ENCODE assay signal across 16 cellular contexts in the genomic region with DNA sequence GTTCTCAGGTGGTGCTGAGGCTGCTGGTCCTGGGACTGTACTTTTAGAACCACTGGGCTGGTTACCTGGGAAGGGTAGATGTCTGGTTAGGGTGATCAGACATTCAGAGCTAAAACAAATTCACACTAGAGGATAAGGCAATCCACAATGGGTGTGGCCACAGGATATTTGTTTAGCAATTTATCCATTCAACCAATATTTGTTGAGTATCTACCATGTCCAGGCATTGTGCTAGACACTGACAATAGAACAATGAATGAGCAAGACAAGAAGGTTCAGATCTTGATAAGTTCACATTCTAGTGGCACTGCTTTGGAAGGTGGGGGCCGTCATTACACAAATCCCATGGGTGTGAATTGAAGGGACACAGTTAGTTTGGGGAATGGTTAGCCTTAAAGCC.
DNase-seq lines count a peak whose midpoint lies in the region; ATAC-seq and TF ChIP-seq lines count a peak whose summit lies in the region.
"Had no signal": no experiment of that assay in that cellular context is flagged by ENCODE, and none has a peak within 500 bp of the region (broad histone marks: within the 10 kb centered on the region; RNA-seq: fewer than 3 reads in every experiment).

No MANE protein-coding gene starts in this region.

- POLR2A ChIA-PET in activated naive CD8-positive, alpha-beta T cell treated with anti-CD3 and anti-CD28 coated beads, Interleukin-2, amount 10 ng/mL, durations not matched to agents 7 days and 5 days (lab: Charles Lee), result interaction anchor here (1.4 to 1.5 kb wide), 2 partner anchors 357 to 359 kb away, joined by 3 to 4 read pairs; no protein-coding TSS in a partner anchor

- DNase-seq in activated naive CD8-positive, alpha-beta T cell treated with anti-CD3 and anti-CD28 coated beads, Interleukin-2, amount 10 ng/mL, durations not matched to agents 7 days and 5 days, result no peak
- DNase-seq in activated naive CD8-positive, alpha-beta T cell treated with anti-CD3 and anti-CD28 coated beads for 36 hours, result no peak
- DNase-seq in left colon, result no peak
- no peak for DNase-seq in thyroid gland
- DNase-seq in inferior parietal cortex (ENCODE audit: extremely low spot score), result no peak
- no peak for DNase-seq in NCI-H146 (lab: John Stamatoyannopoulos, UW)
- DNase-seq: activated T-cell treated with anti-CD3 and anti-CD28 coated beads, Interleukin-2, amount 50 U/mL, for 4 hours; NCI-H187; NCI-H510A treated with DMSO at 0.1 percent for 48 hours; pancreas; stimulated activated naive CD4-positive, alpha-beta T cell treated with Interleukin-2 at 50 U/mL for 16 hours; SW 1271 had no signal

- no peaks in the 10 kb centered on the region for H3K27me3 ChIP-seq in OCI-LY1 (ENCODE audit: insufficient read depth, low read length)
- no peaks in the 10 kb centered on the region for H3K27me3 ChIP-seq in thyroid gland
- H3K27me3 ChIP-seq: pancreas had no signal

- H3K27ac Mint-ChIP-seq in activated naive CD8-positive, alpha-beta T cell treated with anti-CD3 and anti-CD28 coated beads, Interleukin-2, amount 10 ng/mL, durations not matched to agents 7 days and 5 days, result peak overlapping the region; percentile 13
- H3K27ac Mint-ChIP-seq in activated naive CD8-positive, alpha-beta T cell treated with anti-CD3 and anti-CD28 coated beads for 36 hours, result no peak overlapping the region
- H3K27ac Mint-ChIP-seq: activated naive CD4-positive, alpha-beta T cell treated with anti-CD3 and anti-CD28 coated beads, Interleukin-2, amount 50 U/mL, for 72 hours had no signal

- H3K4me3 Mint-ChIP-seq in activated naive CD8-positive, alpha-beta T cell treated with anti-CD3 and anti-CD28 coated beads, Interleukin-2, amount 10 ng/mL, durations not matched to agents 7 days and 5 days, result no peak overlapping the region
- H3K4me3 Mint-ChIP-seq in activated naive CD8-positive, alpha-beta T cell treated with anti-CD3 and anti-CD28 coated beads for 36 hours, result no peak overlapping the region
- H3K4me3 Mint-ChIP-seq: activated T-cell treated with anti-CD3 and anti-CD28 coated beads, Interleukin-2, amount 50 U/mL, for 4 hours had no signal

- H3K27ac ChIP-seq in OCI-LY1 (ENCODE audit: low read depth, low read length, poor library complexity, severe bottlenecking) (peak overlapping the region; percentile 99), thyroid gland (peak overlapping the region in 2 of 3 donors; percentile 75 to 76)

- intact Hi-C loops in left colon (cut with DNase I, micrococcal nuclease), result loop anchor here in 1 of 2 donors (5.0 kb wide), 1 partner anchor 361 kb away; no protein-coding TSS in a partner anchor
- intact Hi-C loops in thyroid gland (cut with DNase I), result no loop called here

- no peaks in the 10 kb centered on the region for H3K9me3 ChIP-seq in OCI-LY1 (ENCODE audit: low read length)
- H3K9me3 ChIP-seq in thyroid gland, result no peaks in the 10 kb centered on the region
- H3K9me3 ChIP-seq: Caco-2, pancreas had no signal

- WGBS in thyroid gland, 2 donors, result 77 to 82% methylated on average over 1 of the region's 1 CpG

- no peak for TF ChIP-seq CTCF in OCI-LY1 (IDR thresholded peaks at IDR 0.05; ENCODE audit: low read length)
- TF ChIP-seq CTCF in thyroid gland (IDR thresholded peaks at IDR 0.05), result no peak

- H3K9me3 Mint-ChIP-seq in activated naive CD8-positive, alpha-beta T cell treated with anti-CD3 and anti-CD28 coated beads, Interleukin-2, amount 10 ng/mL, durations not matched to agents 7 days and 5 days, result no peaks in the 10 kb centered on the region
- no peaks in the 10 kb centered on the region for H3K9me3 Mint-ChIP-seq in activated naive CD8-positive, alpha-beta T cell treated with anti-CD3 and anti-CD28 coated beads for 36 hours
- H3K9me3 Mint-ChIP-seq: activated naive CD4-positive, alpha-beta T cell treated with anti-CD3 and anti-CD28 coated beads, Interleukin-2, amount 50 U/mL, for 72 hours; activated T-cell treated with anti-CD3 and anti-CD28 coated beads, Interleukin-2, amount 50 U/mL, for 4 hours had no signal

- H3K9ac ChIP-seq in OCI-LY1 (ENCODE audit: low read length), result no peak overlapping the region; the same call in 1 of the 2 replicates

- no peaks in the 10 kb centered on the region for H3K79me2 ChIP-seq in OCI-LY1 (ENCODE audit: insufficient read depth, low read length)

- peaks cover 9% of the 10 kb centered on the region; the same call in 1 of the 2 replicates for H3F3A ChIP-seq in OCI-LY1 (ENCODE audit: insufficient read depth, low read length)

- no peaks in the 10 kb centered on the region for H3K9me2 ChIP-seq in OCI-LY1 (ENCODE audit: low read depth, low read length)

- TF ChIP-seq POLR2A in thyroid gland (IDR thresholded peaks at IDR 0.05), result no peak

- H2AFZ ChIP-seq in OCI-LY1 (ENCODE audit: low read length), result no peak overlapping the region

- no peaks in the 10 kb centered on the region for H3K27me3 Mint-ChIP-seq in activated naive CD8-positive, alpha-beta T cell treated with anti-CD3 and anti-CD28 coated beads, Interleukin-2, amount 10 ng/mL, durations not matched to agents 7 days and 5 days
- no peaks in the 10 kb centered on the region for H3K27me3 Mint-ChIP-seq in activated naive CD8-positive, alpha-beta T cell treated with anti-CD3 and anti-CD28 coated beads for 36 hours

- peaks cover 93% of the 10 kb centered on the region for H3K4me1 ChIP-seq in OCI-LY1 (ENCODE audit: insufficient read depth, low read length, severe bottlenecking)
- H3K4me1 ChIP-seq in thyroid gland, result peaks cover 51 to 64% of the 10 kb centered on the region in 2 donors

- ATAC-seq in activated naive CD8-positive, alpha-beta T cell treated with anti-CD3 and anti-CD28 coated beads, Interleukin-2, amount 10 ng/mL, durations not matched to agents 7 days and 5 days (ENCODE audit: low read depth), result no peak
- peak; percentile 52 for ATAC-seq in left colon
- no peak for ATAC-seq in GM19023 (IDR thresholded peaks at IDR 0.05; ENCODE audit: unreplicated experiment)
- ATAC-seq: activated naive CD4-positive, alpha-beta T cell treated with anti-CD3 and anti-CD28 coated beads, Interleukin-2, amount 50 U/mL, for 72 hours; activated T-cell treated with anti-CD3 and anti-CD28 coated beads, Interleukin-2, amount 50 U/mL, for 4 hours had no signal

- H3K4me3 ChIP-seq in OCI-LY1 (ENCODE audit: low read depth, low read length, poor library complexity, severe bottlenecking), result no peak overlapping the region
- no peak overlapping the region for H3K4me3 ChIP-seq in thyroid gland (replicated peaks in 1 of 3)
- H3K4me3 ChIP-seq: pancreas had no signal

- no peak overlapping the region for H3K4me2 ChIP-seq in OCI-LY1 (ENCODE audit: low read length)

- H3K36me3 Mint-ChIP-seq in activated naive CD8-positive, alpha-beta T cell treated with anti-CD3 and anti-CD28 coated beads, Interleukin-2, amount 10 ng/mL, durations not matched to agents 7 days and 5 days, result peaks cover 1% of the 10 kb centered on the region
- H3K36me3 Mint-ChIP-seq in activated naive CD8-positive, alpha-beta T cell treated with anti-CD3 and anti-CD28 coated beads for 36 hours, result no peaks in the 10 kb centered on the region
- H3K36me3 Mint-ChIP-seq: activated naive CD4-positive, alpha-beta T cell treated with anti-CD3 and anti-CD28 coated beads, Interleukin-2, amount 50 U/mL, for 72 hours had no signal

- H4K20me1 ChIP-seq in OCI-LY1 (ENCODE audit: insufficient read depth, low read length), result no peaks in the 10 kb centered on the region

- peaks cover 54% of the 10 kb centered on the region for H3K4me1 Mint-ChIP-seq in activated naive CD8-positive, alpha-beta T cell treated with anti-CD3 and anti-CD28 coated beads, Interleukin-2, amount 10 ng/mL, durations not matched to agents 7 days and 5 days
- peaks cover 55% of the 10 kb centered on the region for H3K4me1 Mint-ChIP-seq in activated naive CD8-positive, alpha-beta T cell treated with anti-CD3 and anti-CD28 coated beads for 36 hours

- H3K36me3 ChIP-seq in OCI-LY1 (ENCODE audit: insufficient read depth, low read length) (no peaks in the 10 kb centered on the region), thyroid gland (no peaks in the 10 kb centered on the region)
- H3K36me3 ChIP-seq: pancreas had no signal
